Comparison of ENCODE assay signal across 8 cellular contexts in the genomic region with DNA sequence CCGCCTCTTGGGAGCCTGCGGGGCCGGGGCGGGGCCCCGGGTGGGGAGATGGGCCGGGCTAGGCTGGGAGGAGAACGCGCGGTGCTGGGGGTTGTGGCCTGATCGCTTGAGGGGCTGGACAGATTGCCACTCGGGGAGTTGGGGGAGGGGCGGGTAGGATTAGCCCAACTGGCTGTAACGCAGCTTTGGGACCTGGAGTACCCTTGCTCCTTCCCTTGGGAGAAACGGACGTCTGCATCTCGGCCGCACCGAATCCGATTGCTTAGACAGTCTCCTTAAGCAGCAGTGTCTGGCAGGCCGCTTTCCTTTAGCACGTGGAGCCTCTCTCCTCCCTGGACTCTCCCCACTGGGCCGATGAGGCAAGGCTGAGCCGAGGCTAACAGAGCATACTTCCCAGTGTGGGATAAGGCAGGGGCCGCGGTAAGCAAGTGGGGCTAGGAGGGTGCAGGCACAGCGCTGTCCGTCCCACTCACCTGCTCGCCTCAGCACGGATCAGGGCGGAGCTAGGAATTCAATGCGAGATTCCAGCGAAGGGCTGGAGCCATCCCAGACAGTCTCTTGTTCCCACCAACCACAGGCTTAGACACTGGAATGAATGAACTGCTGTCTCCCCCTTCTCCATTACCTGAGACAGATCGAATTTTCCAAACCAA. TPM values are rescaled to one million over a fixed set of nuclear protein-coding genes. Genes with fewer than 3 reads are reported as not detected.
A peak's percentile ranks its signal among the peaks of the same experiment; 100 is the strongest.
DNase-seq lines count a peak whose midpoint lies in the region; ATAC-seq and TF ChIP-seq lines count a peak whose summit lies in the region.

No MANE protein-coding gene starts in this region.

- H3K36me3 ChIP-seq in KOPT-K1 (ENCODE audit: insufficient read depth, low read length): peaks cover 29% of the 10 kb centered on the region

- H3K9me3 Mint-ChIP-seq in glutamatergic neuron (ENCODE audit: unreplicated experiment) (peaks cover 4% of the 10 kb centered on the region), osteocyte (ENCODE audit: unreplicated experiment) (no peaks in the 10 kb centered on the region)

- H3K4me3 Mint-ChIP-seq in glutamatergic neuron (ENCODE audit: unreplicated experiment) (peak overlapping the region; percentile 78), osteocyte (ENCODE audit: unreplicated experiment) (peak overlapping the region; percentile 90)

- TF ChIP-seq CTCF in WI38 (IDR thresholded peaks at IDR 0.05; ENCODE audit: low read depth, low read length): no peak
- no peak for TF ChIP-seq CTCF in glutamatergic neuron (IDR thresholded peaks at IDR 0.05; ENCODE audit: partially characterized antibody, unreplicated experiment)
- no peak for TF ChIP-seq CTCF in osteocyte (IDR thresholded peaks at IDR 0.05)

- H3K9me3 ChIP-seq in KOPT-K1 (ENCODE audit: insufficient read depth, low read length, poor library complexity, severe bottlenecking): no peaks in the 10 kb centered on the region

- no peaks in the 10 kb centered on the region for H3K36me3 Mint-ChIP-seq in glutamatergic neuron (ENCODE audit: unreplicated experiment)
- peaks cover 6% of the 10 kb centered on the region for H3K36me3 Mint-ChIP-seq in osteocyte (ENCODE audit: unreplicated experiment)

- peak overlapping the region; percentile 95 for H3K4me3 ChIP-seq in WI38 (ENCODE audit: low read depth, low read length)

- H3K27ac Mint-ChIP-seq in glutamatergic neuron (ENCODE audit: unreplicated experiment): peak overlapping the region; percentile 91
- peak overlapping the region; percentile 71 for H3K27ac Mint-ChIP-seq in osteocyte (ENCODE audit: unreplicated experiment)

- no peak for ATAC-seq in GM19324 (IDR thresholded peaks at IDR 0.05; ENCODE audit: low FRiP score, unreplicated experiment)

- H3K27ac ChIP-seq in KOPT-K1 (ENCODE audit: low read depth, low read length, poor library complexity, severe bottlenecking): peak overlapping the region; percentile 93

- DNase-seq in activated effector memory CD4-positive, alpha-beta T cell treated with anti-CD3 and anti-CD28 coated beads, Interleukin-2, amount 50 U/mL, for 16 hours: peak; percentile 65
- DNase-seq in activated effector memory CD4-positive, alpha-beta T cell treated with Interleukin-2 at 50 U/mL for 16 hours: no peak
- DNase-seq in glutamatergic neuron (no peak), osteocyte (ENCODE audit: extremely low spot score, unreplicated experiment) (no peak), T-helper 9 cell (no peak)

- peaks cover 3% of the 10 kb centered on the region for H3K27me3 Mint-ChIP-seq in glutamatergic neuron (ENCODE audit: unreplicated experiment)
- H3K27me3 Mint-ChIP-seq in osteocyte (ENCODE audit: unreplicated experiment): no peaks in the 10 kb centered on the region

- peaks cover 28% of the 10 kb centered on the region for H3K4me1 Mint-ChIP-seq in glutamatergic neuron (ENCODE audit: low read depth, unreplicated experiment)
- peaks cover 33% of the 10 kb centered on the region for H3K4me1 Mint-ChIP-seq in osteocyte (ENCODE audit: unreplicated experiment)

RNA-seq across cellular contexts. Expression of gene ACLY, which starts 0.5 kb away (rescaled TPM):
- total RNA-seq in glutamatergic neuron (ENCODE audit: unreplicated experiment): 625 TPM
- total RNA-seq in osteocyte: 141 and 143 TPM in 2 replicates

RNA-seq across cellular contexts. Expression of gene ODAD4, which starts 11.1 kb away (rescaled TPM):
- total RNA-seq in glutamatergic neuron (ENCODE audit: unreplicated experiment) (3.4 TPM), osteocyte (1.9 and 2.5 TPM in 2 replicates)

RNA-seq across cellular contexts. Expression of gene CNP, which starts 47.3 kb away (rescaled TPM):
- total RNA-seq in glutamatergic neuron (ENCODE audit: unreplicated experiment) (51.5 TPM), osteocyte (108 and 119 TPM in 2 replicates)

RNA-seq across cellular contexts. Expression of gene KLHL11, which starts 54.1 kb away (rescaled TPM):
- total RNA-seq in glutamatergic neuron (ENCODE audit: unreplicated experiment) (17.4 TPM), osteocyte (16.0 and 18.4 TPM in 2 replicates)
